In genomic region chr10:100705139-100705538, GRCh38 we compare ENCODE assay signal across 17 cellular contexts. TPM values are rescaled to one million over a fixed set of nuclear protein-coding genes. Genes with fewer than 3 reads are reported as not detected.
"Had no signal": no experiment of that assay in that cellular context is flagged by ENCODE, and none has a peak within 500 bp of the region (broad histone marks: within the 10 kb centered on the region; RNA-seq: fewer than 3 reads in every experiment).

No MANE protein-coding gene starts in this region.

- FAIRE-seq: islet of Langerhans had no signal

- H3K27ac ChIP-seq: body of pancreas, heart right ventricle, ovary had no signal

- H3K4me3 ChIP-seq: body of pancreas, heart right ventricle, ovary had no signal

- ATAC-seq: body of pancreas; heart right ventricle; stimulated activated memory B cell treated with anti-CD40 and anti-IgM and Interleukin-4, amounts not matched to agents 10 μg/mL and 1 μg/mL and 100 μg/mL, for 72 hours had no signal

- DNase-seq: activated CD4-positive, alpha-beta T cell treated with anti-CD3 and anti-CD28 coated beads, Interleukin-2, amount 10 ng/mL, durations not matched to agents 7 days and 5 days; activated CD8-positive, alpha-beta memory T cell treated with anti-CD3 and anti-CD28 coated beads for 24 hours; activated naive CD8-positive, alpha-beta T cell treated with anti-CD3 and anti-CD28 coated beads for 36 hours; amygdala; body of pancreas; cortex of kidney; effector CD8-positive, alpha-beta T cell; foreskin melanocyte; heart right ventricle; ovary; stimulated activated CD4-positive, alpha-beta T cell treated with anti-CD3 and anti-CD28 coated beads, Interleukin-2, amount 100 ng/mL, for 48 hours had no signal

- H3K27me3 ChIP-seq: ovary had no signal

- H3K36me3 ChIP-seq: heart right ventricle, ovary had no signal

- H3K9me3 ChIP-seq: body of pancreas, heart right ventricle had no signal

RNA-seq across cellular contexts. Expression of gene PAX2, which starts 40.2 kb away (rescaled TPM):
- total RNA-seq: activated CD4-positive, alpha-beta T cell treated with anti-CD3 and anti-CD28 coated beads, Interleukin-2, amount 10 ng/mL, durations not matched to agents 7 days and 5 days; activated naive CD8-positive, alpha-beta T cell treated with anti-CD3 and anti-CD28 coated beads for 36 hours; activated T-helper 1 cell treated with anti-CD3 and anti-CD28 coated beads, Interleukin-12 subunit alpha, Interleukin-12 subunit beta, Interleukin-2, Interleukin-4 antibody, amounts not matched to agents 30 ng/mL and 10 ng/mL and 1 ng/mL, durations not matched to agents 14 hours and 24 hours and 36 hours; fibroblast of lung; heart right ventricle; lung microvascular endothelial cell; urinary bladder had no signal
- polyA plus RNA-seq: fibroblast of lung, heart right ventricle, urinary bladder had no signal
